ENCODE assay signal across 10 cellular contexts in genomic region chr2:178452334-178452733, GRCh38. TPM values are rescaled to one million over a fixed set of nuclear protein-coding genes. Genes with fewer than 3 reads are reported as not detected.
DNase-seq lines count a peak whose midpoint lies in the region; ATAC-seq and TF ChIP-seq lines count a peak whose summit lies in the region.
"Had no signal": no experiment of that assay in that cellular context is flagged by ENCODE, and none has a peak within 500 bp of the region (broad histone marks: within the 10 kb centered on the region; RNA-seq: fewer than 3 reads in every experiment).

No MANE protein-coding gene starts in this region.

- H3K36me3 ChIP-seq in GM23338 (ENCODE audit: insufficient read depth): peaks cover 6% of the 10 kb centered on the region; the same call in 1 of the 2 replicates

- 0 out of 2 replicates have a peak overlapping the region, but pooled peaks have one; percentile 80 for H3K4me3 ChIP-seq in GM23338

- peak overlapping the region; percentile 93; the same call in 1 of the 2 replicates for H3K27ac ChIP-seq in C4-2B
- peak overlapping the region; percentile 99; the same call in 1 of the 2 replicates for H3K27ac ChIP-seq in GM23338 (ENCODE audit: low read depth)

- peaks cover 9% of the 10 kb centered on the region for H3K4me1 ChIP-seq in GM23338 (ENCODE audit: insufficient read depth)

- no peaks in the 10 kb centered on the region for H3K27me3 ChIP-seq in GM23338 (ENCODE audit: insufficient read depth)
- H3K27me3 ChIP-seq: esophagus squamous epithelium had no signal

- peaks cover 7% of the 10 kb centered on the region for H3K27me3 Mint-ChIP-seq in GM23338 (ENCODE audit: insufficient read depth, low read depth, poor library complexity)
- no peaks in the 10 kb centered on the region for H3K27me3 Mint-ChIP-seq in activated naive CD8-positive, alpha-beta T cell treated with anti-CD3 and anti-CD28 coated beads, Interleukin-2, amount 50 U/mL, for 24 hours
- H3K27me3 Mint-ChIP-seq in progenitor cell of endocrine pancreas: no peaks in the 10 kb centered on the region

- H3K36me3 Mint-ChIP-seq in GM23338 (ENCODE audit: low read depth) (peaks cover 15% of the 10 kb centered on the region), progenitor cell of endocrine pancreas (ENCODE audit: insufficient read depth) (peaks cover 12% of the 10 kb centered on the region)
- peaks cover 17% of the 10 kb centered on the region for H3K36me3 Mint-ChIP-seq in activated naive CD8-positive, alpha-beta T cell treated with anti-CD3 and anti-CD28 coated beads, Interleukin-2, amount 50 U/mL, for 24 hours (ENCODE audit: low read depth)

- H3K4me1 Mint-ChIP-seq in GM23338 (peaks cover 18% of the 10 kb centered on the region), progenitor cell of endocrine pancreas (ENCODE audit: low read depth) (peaks cover 20% of the 10 kb centered on the region)
- H3K4me1 Mint-ChIP-seq in activated naive CD8-positive, alpha-beta T cell treated with anti-CD3 and anti-CD28 coated beads, Interleukin-2, amount 50 U/mL, for 24 hours: peaks cover 31% of the 10 kb centered on the region

- H3K9me3 Mint-ChIP-seq in GM23338 (no peaks in the 10 kb centered on the region), progenitor cell of endocrine pancreas (ENCODE audit: low read depth) (no peaks in the 10 kb centered on the region)
- H3K9me3 Mint-ChIP-seq in activated naive CD8-positive, alpha-beta T cell treated with anti-CD3 and anti-CD28 coated beads, Interleukin-2, amount 50 U/mL, for 24 hours: no peaks in the 10 kb centered on the region

- peaks cover 6% of the 10 kb centered on the region; the same call in 1 of the 2 replicates for H3K9me2 ChIP-seq in GM23338 (ENCODE audit: insufficient read depth)

- H3K79me2 ChIP-seq in GM23338 (replicated peaks; ENCODE audit: insufficient read depth): peaks cover 29% of the 10 kb centered on the region

- H3K4me2 ChIP-seq in GM23338: no peak overlapping the region

- H3K4me3 Mint-ChIP-seq in GM23338 (peak overlapping the region; percentile 5; the same call in 1 of the 3 replicates), progenitor cell of endocrine pancreas (ENCODE audit: low read depth) (peak overlapping the region; percentile 88)
- H3K4me3 Mint-ChIP-seq in activated naive CD8-positive, alpha-beta T cell treated with anti-CD3 and anti-CD28 coated beads, Interleukin-2, amount 50 U/mL, for 24 hours: peak overlapping the region; percentile 89

- 0 out of 2 replicates have a peak, but pooled peaks cover 4% of the 10 kb centered on the region for H3F3A ChIP-seq in GM23338 (replicated peaks; ENCODE audit: low read depth)

- H3K27ac Mint-ChIP-seq in GM23338: no peak overlapping the region
- H3K27ac Mint-ChIP-seq in activated naive CD8-positive, alpha-beta T cell treated with anti-CD3 and anti-CD28 coated beads, Interleukin-2, amount 50 U/mL, for 24 hours: no peak overlapping the region
- peak overlapping the region; percentile 100 for H3K27ac Mint-ChIP-seq in progenitor cell of endocrine pancreas

- no peak for DNase-seq in GM23338 (ENCODE audit: low spot score)
- DNase-seq in activated naive CD8-positive, alpha-beta T cell treated with anti-CD3 and anti-CD28 coated beads, Interleukin-2, amount 50 U/mL, for 24 hours: no peak
- DNase-seq in progenitor cell of endocrine pancreas (ENCODE audit: low spot score, unreplicated experiment): no peak
- no peak for DNase-seq in activated CD8-positive, alpha-beta memory T cell treated with anti-CD3 and anti-CD28 coated beads for 24 hours
- no peak for DNase-seq in NOMO-1 treated with DMSO at 0.1 percent for 48 hours (lab: John Stamatoyannopoulos, UW; ENCODE audit: unreplicated experiment)
- DNase-seq: esophagus squamous epithelium, KBM-7 had no signal

- H2AFZ ChIP-seq in GM23338: peak overlapping the region; percentile 94; the same call in 1 of the 2 replicates

- ATAC-seq in GM23338 (no peak), HG02970 (IDR thresholded peaks at IDR 0.05; ENCODE audit: low FRiP score, unreplicated experiment) (no peak), GM21723 (IDR thresholded peaks at IDR 0.05; ENCODE audit: unreplicated experiment) (no peak)
- ATAC-seq in activated naive CD8-positive, alpha-beta T cell treated with anti-CD3 and anti-CD28 coated beads, Interleukin-2, amount 50 U/mL, for 24 hours: no peak

- peaks cover 7% of the 10 kb centered on the region for H4K20me1 ChIP-seq in GM23338 (replicated peaks; ENCODE audit: insufficient read depth)

- no peak for TF ChIP-seq CTCF in C4-2B (conservative IDR thresholded peaks at IDR 0.05)
- no peak for TF ChIP-seq CTCF in GM23338 (conservative IDR thresholded peaks at IDR 0.05; ENCODE audit: low read depth in 2 of 2)
- no peak for TF ChIP-seq CTCF in progenitor cell of endocrine pancreas (IDR thresholded peaks at IDR 0.05; ENCODE audit: unreplicated experiment)

TF ChIP-seq in GM23338, 12 proteins besides CTCF, POLR2A, EP300 and RAD21 (continues in another document):
- TF ChIP-seq ZNF462 (CRISPR knock-in tag; IDR thresholded peaks at IDR 0.05): no peak
- TF ChIP-seq ZNF331 (CRISPR knock-in tag; IDR thresholded peaks at IDR 0.05; ENCODE audit: low read depth): no peak

RNA-seq across cellular contexts. Expression of gene PJVK, which starts 1.2 kb away (rescaled TPM):
- total RNA-seq in GM23338 (2014; rRNA removed; shearing (Covaris generic)): 2.1 and 3.0 TPM in 2 replicates
- 1.5 and 1.6 TPM in 2 replicates for polyA plus RNA-seq in GM23338 (2016; fragmentation: Nextera tagmentation; extraction: Ambion mirVana)
- total RNA-seq in progenitor cell of endocrine pancreas: 7.7 and 9.2 TPM in 2 replicates

RNA-seq across cellular contexts. Expression of gene PRKRA, which starts 1.4 kb away (rescaled TPM):
- total RNA-seq in GM23338 (2014; rRNA removed; shearing (Covaris generic)): 63.8 and 67.1 TPM in 2 replicates
- polyA plus RNA-seq in GM23338 (2016; fragmentation: Nextera tagmentation; extraction: Ambion mirVana): 38.6 and 44.0 TPM in 2 replicates
- 92.1 and 97.6 TPM in 2 replicates for total RNA-seq in progenitor cell of endocrine pancreas

RNA-seq across cellular contexts. Expression of gene FKBP7, which starts 26.1 kb away (rescaled TPM):
- 8.3 and 8.6 TPM in 2 replicates for total RNA-seq in GM23338 (2014; rRNA removed; shearing (Covaris generic))
- 9.0 and 12.1 TPM in 2 replicates for polyA plus RNA-seq in GM23338 (2016; fragmentation: Nextera tagmentation; extraction: Ambion mirVana)
- total RNA-seq in progenitor cell of endocrine pancreas: 14.0 and 15.8 TPM in 2 replicates

RNA-seq across cellular contexts. Expression of gene PLEKHA3, which starts 27.9 kb away (rescaled TPM):
- 8.8 and 10.6 TPM in 2 replicates for total RNA-seq in GM23338 (2014; rRNA removed; shearing (Covaris generic))
- polyA plus RNA-seq in GM23338 (2016; fragmentation: Nextera tagmentation; extraction: Ambion mirVana): 15.2 and 16.1 TPM in 2 replicates
- 28.2 and 31.0 TPM in 2 replicates for total RNA-seq in progenitor cell of endocrine pancreas

Comparison
In these comparisons a context has a peak if more than half of its experiments do, and no peak if none do; other contexts are left out.
1. H3K4me3 Mint-ChIP-seq: peak in every context shown above with its lines; median percentile 89 in activated naive CD8-positive, alpha-beta T cell treated with anti-CD3 and anti-CD28 coated beads, Interleukin-2, amount 50 U/mL, for 24 hours; 88 in progenitor cell of endocrine pancreas; 5 in GM23338.